In the genomic region with DNA sequence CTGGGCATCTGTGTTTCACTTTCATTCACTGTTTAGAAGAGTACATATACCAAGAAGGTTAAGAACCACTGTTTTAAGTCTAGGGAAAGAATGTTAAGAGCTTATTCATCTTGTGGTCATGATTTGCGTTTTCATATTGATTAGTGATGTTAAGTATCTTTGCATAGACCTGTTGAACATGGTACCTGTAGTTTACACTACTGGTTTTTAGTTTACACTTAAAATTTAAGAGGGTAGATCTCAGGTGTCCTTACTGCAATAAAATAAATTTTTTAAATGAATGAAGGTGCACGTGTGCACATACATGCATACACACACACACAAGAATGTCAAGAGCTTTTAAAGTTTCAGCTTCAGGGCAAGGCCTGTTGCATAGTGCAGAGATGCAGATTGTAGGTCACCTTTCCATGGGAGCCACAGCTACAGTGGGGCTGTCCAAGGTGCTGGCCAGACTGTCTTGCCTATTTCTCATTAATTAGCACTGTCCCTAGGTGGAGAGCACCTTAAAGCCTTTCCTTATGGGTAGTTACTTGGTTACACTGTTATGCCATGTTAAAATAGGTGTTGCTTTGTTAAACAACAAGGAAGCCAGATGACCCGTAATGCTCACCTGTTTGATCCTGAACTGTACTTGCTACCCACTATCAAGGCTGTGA, we compare ENCODE assay signal across 1 cellular context.
TF ChIP-seq lines count a peak whose summit lies in the region.

No MANE protein-coding gene starts in this region.

TF ChIP-seq in GM12878, 131 proteins besides CTCF, POLR2A, EP300 and RAD21:
- peak; percentile 89 for TF ChIP-seq REST (IDR thresholded peaks at IDR 0.05; ENCODE audit: low read depth, low read length)
- TF ChIP-seq BACH1 (IDR thresholded peaks at IDR 0.05; ENCODE audit: borderline replicate concordance): no peak
TF ChIP-seq in GM12878: peak in this region for 1.
